Comparison of ENCODE assay signal across 8 cellular contexts in the genomic region with DNA sequence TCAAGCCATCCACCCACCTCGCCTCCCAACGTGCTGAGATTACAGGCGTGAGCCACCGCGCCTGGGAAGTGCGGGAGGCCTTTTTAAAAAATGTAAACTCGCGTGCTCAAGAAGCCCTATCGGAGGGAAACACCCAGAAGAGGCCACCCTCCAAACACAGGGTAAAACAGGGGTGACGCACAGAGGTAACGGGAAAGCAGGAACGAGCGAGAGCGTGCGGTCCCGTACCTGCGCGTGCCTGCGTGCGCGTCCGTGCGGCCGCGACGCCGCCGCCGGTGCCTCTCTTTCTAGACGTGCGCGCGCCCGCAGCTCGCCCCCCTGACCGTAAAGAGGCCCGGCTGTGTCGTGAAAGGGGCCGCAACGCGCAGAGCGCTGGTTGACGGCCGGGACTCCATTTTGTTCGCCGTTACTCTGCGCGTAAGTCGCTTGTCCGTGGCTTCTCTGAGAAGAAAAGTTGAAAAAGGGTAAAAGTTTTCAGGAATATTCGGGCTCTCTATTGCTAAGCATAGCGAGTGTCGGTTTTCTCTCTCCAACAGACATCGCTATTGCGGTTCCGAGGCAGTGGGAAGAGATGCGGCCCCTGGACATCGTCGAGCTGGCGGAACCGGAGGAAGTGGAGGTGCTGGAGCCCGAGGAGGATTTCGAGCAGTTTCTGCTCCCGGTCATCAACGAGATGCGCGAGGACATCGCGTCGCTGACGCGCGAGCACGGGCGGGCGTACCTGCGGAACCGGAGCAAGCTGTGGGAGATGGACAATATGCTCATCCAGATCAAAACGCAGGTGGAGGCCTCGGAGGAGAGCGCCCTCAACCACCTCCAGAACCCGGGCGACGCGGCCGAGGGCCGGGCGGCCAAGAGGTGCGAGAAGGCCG. TPM values are rescaled to one million over a fixed set of nuclear protein-coding genes. Genes with fewer than 3 reads are reported as not detected.
DNase-seq lines count a peak whose midpoint lies in the region; ATAC-seq and TF ChIP-seq lines count a peak whose summit lies in the region.

A gene (plus strand): TSS at position 394 of the 872 bp plus-strand sequence. CDS start 178 bp downstream, at position 572.

- BruUV-seq in mammary epithelial cell (replicated peaks; lab: Mats Ljungman, UMichigan) = TSS peak; percentile 63

- H3K4me2 ChIP-seq in mammary epithelial cell (ENCODE audit: insufficient read depth, low read depth, low read length) (peak within 1 kb of the TSS; percentile 87), smooth muscle cell (peak within 1 kb of the TSS; percentile 96)

- H3K4me1 ChIP-seq in mammary epithelial cell (ENCODE audit: insufficient read depth, low read length) = peaks cover 12% of the 10 kb centered on the region
- H3K4me1 ChIP-seq in smooth muscle cell (ENCODE audit: low read depth) = peaks cover 17% of the 10 kb centered on the region

- no peak for TF ChIP-seq CTCF in AG04450 (IDR thresholded peaks at IDR 0.05; ENCODE audit: low read depth, low read length)
- TF ChIP-seq CTCF in WI38 (IDR thresholded peaks at IDR 0.05; ENCODE audit: low read depth, low read length) = no peak
- TF ChIP-seq CTCF in mammary epithelial cell (conservative IDR thresholded peaks at IDR 0.05 in 1 of 2, IDR thresholded peaks at IDR 0.05 in 1 of 2; ENCODE audit: extremely low read depth in 1 of 2, insufficient read depth in 1 of 2, low read depth in 1 of 2, low read length in 2 of 2) = no peak
- TF ChIP-seq CTCF in smooth muscle cell (IDR thresholded peaks at IDR 0.05; ENCODE audit: borderline replicate concordance, insufficient read depth, poor library complexity, severe bottlenecking) = no peak

- intact Hi-C loops in mammary epithelial cell (cut with micrococcal nuclease) = loop anchor here (1.0 to 10.0 kb wide), 3 partner anchors 69 to 76 kb away; a partner anchor contains a TSS

- DNase-seq in AG04450 (ENCODE audit: low read depth, low spot score) (peak; percentile 76), NCI-H2227 treated with DMSO at 0.1 percent for 48 hours (lab: John Stamatoyannopoulos, UW) (peak; percentile 87), mammary epithelial cell (peak; percentile 96), iPS-NIHi7 (ENCODE audit: extremely low spot score) (peak; percentile 98), smooth muscle cell (lab: John Stamatoyannopoulos, UW; ENCODE audit: unreplicated experiment) (peak; percentile 55)

- peaks cover 6% of the 10 kb centered on the region; the same call in 1 of the 2 replicates for H3K9me3 ChIP-seq in AG04450 (ENCODE audit: control insufficient read depth, insufficient read depth, low read length)
- H3K9me3 ChIP-seq in mammary epithelial cell (replicated peaks; ENCODE audit: insufficient read depth, low read length) = no peaks in the 10 kb centered on the region
- no peaks in the 10 kb centered on the region for H3K9me3 ChIP-seq in smooth muscle cell (replicated peaks; ENCODE audit: low read depth)

- H3K79me2 ChIP-seq in mammary epithelial cell (ENCODE audit: insufficient read depth, low read length) (peaks cover 31% of the 10 kb centered on the region), smooth muscle cell (ENCODE audit: low read depth) (peaks cover 36% of the 10 kb centered on the region)

- H3K36me3 ChIP-seq in mammary epithelial cell (ENCODE audit: insufficient read depth, low read length) (peaks cover 9% of the 10 kb centered on the region), smooth muscle cell (ENCODE audit: low read depth) (no peaks in the 10 kb centered on the region)

- CTCF ChIA-PET in AG04450 (lab: Charles Lee) = interaction anchor here (0.6 to 0.7 kb wide), 3 partner anchors 18 to 43 kb away, joined by 3 to 4 read pairs (median 3); no protein-coding TSS in a partner anchor
- CTCF ChIA-PET in mammary epithelial cell (lab: Charles Lee; ENCODE audit: low non-redundant PET) = interaction anchor here (0.6 kb wide), 1 partner anchor 33 kb away, joined by 4 read pairs; no protein-coding TSS in a partner anchor

- no peaks in the 10 kb centered on the region for H4K20me1 ChIP-seq in mammary epithelial cell (ENCODE audit: insufficient read depth, low read length)
- H4K20me1 ChIP-seq in smooth muscle cell (ENCODE audit: low read depth) = peaks cover 32% of the 10 kb centered on the region

- H3K4me3 ChIP-seq in AG04450 (ENCODE audit: low read depth, low read length) = peak within 1 kb of the TSS; percentile 73
- H3K4me3 ChIP-seq in WI38 (ENCODE audit: low read depth, low read length) = peak within 1 kb of the TSS; percentile 89
- peak within 1 kb of the TSS; percentile 77 to 87 (median 85) for H3K4me3 ChIP-seq in mammary epithelial cell (replicated peaks in 1 of 3; ENCODE audit: insufficient read depth in 1 of 3, low read depth in 2 of 3, low read length in 3 of 3)
- peak within 1 kb of the TSS; percentile 98 for H3K4me3 ChIP-seq in smooth muscle cell

- dilution Hi-C loops in mammary epithelial cell (cut with HindIII; ENCODE audit: low sequenced_read_pairs) = no loop called here

- H3K27me3 ChIP-seq in AG04450 (ENCODE audit: control insufficient read depth, insufficient read depth, low read length) = no peaks in the 10 kb centered on the region
- H3K27me3 ChIP-seq in mammary epithelial cell (ENCODE audit: insufficient read depth, low read length) = no peaks in the 10 kb centered on the region
- no peaks in the 10 kb centered on the region for H3K27me3 ChIP-seq in smooth muscle cell (ENCODE audit: low read depth)

- 1% methylated on average over 78 of the region's 90 CpGs for WGBS in mammary epithelial cell (ENCODE audit: low coverage, missing lambda C conversion rate)
- WGBS in smooth muscle cell (ENCODE audit: low lambda C conversion rate) = under 1% methylated on average over 90 of the region's 90 CpGs

- peak within 1 kb of the TSS; percentile 93 for H3K27ac ChIP-seq in AG04450 (ENCODE audit: low read depth, low read length)
- H3K27ac ChIP-seq in mammary epithelial cell (ENCODE audit: insufficient read depth, low read depth, low read length) = peak within 1 kb of the TSS; percentile 89
- peak within 1 kb of the TSS; percentile 95 for H3K27ac ChIP-seq in smooth muscle cell (ENCODE audit: low read depth)

- ATAC-seq in GM18909 (IDR thresholded peaks at IDR 0.05; ENCODE audit: poor library complexity, unreplicated experiment) = peak; percentile 86
- peak; percentile 85 for ATAC-seq in HG03175 (IDR thresholded peaks at IDR 0.05; ENCODE audit: unreplicated experiment)

- in situ Hi-C loops in mammary epithelial cell (cut with MboI; ENCODE audit: low sequenced_read_pairs in 2 of 2) = no loop called here

- POLR2A ChIA-PET in AG04450 (lab: Yijun Ruan, JAX) = interaction anchor here (0.7 to 2.9 kb wide), 9 partner anchors 9 to 371 kb away, joined by 3 to 20 read pairs (median 4); a partner anchor contains a TSS

- H2AFZ ChIP-seq in mammary epithelial cell (ENCODE audit: low read depth, low read length) = peak within 1 kb of the TSS; percentile 94
- H2AFZ ChIP-seq in smooth muscle cell (ENCODE audit: low read depth) = peak within 1 kb of the TSS; percentile 75

- H3F3A ChIP-seq in smooth muscle cell (ENCODE audit: low read depth) = peaks cover 17% of the 10 kb centered on the region

- H3K9ac ChIP-seq in mammary epithelial cell (ENCODE audit: insufficient read depth, low read length) (peak within 1 kb of the TSS; percentile 90), smooth muscle cell (ENCODE audit: low read depth) (peak within 1 kb of the TSS; percentile 95)

RNA-seq across cellular contexts. Expression of the gene that starts here (rescaled TPM):
- polyA plus RNA-seq in AG04450 (2011; rRNA removed) (252 and 298 TPM in 2 replicates), mammary epithelial cell (169 TPM), smooth muscle cell (206 and 231 TPM in 2 replicates)
- 34.2 and 41.6 TPM in 2 replicates for polyA minus RNA-seq in AG04450 (2011; rRNA and poly(A)+ RNA removed)
- total RNA-seq in mammary epithelial cell (100 to 1,000 TPM in 1 of 2 donors, 10 to 100 TPM in 1; 71.2 to 248 TPM), smooth muscle cell (165 TPM in 2 replicates)
- polyA minus RNA-seq in mammary epithelial cell = 109 TPM

Comparison
In these comparisons a context has a peak if more than half of its experiments do, and no peak if none do; other contexts are left out.
1. Peak in every context shown above with its lines: DNase-seq, ATAC-seq, H3K4me3 ChIP-seq and H3K27ac ChIP-seq.